1 cellular context compared by ENCODE assay signal in the genomic region with DNA sequence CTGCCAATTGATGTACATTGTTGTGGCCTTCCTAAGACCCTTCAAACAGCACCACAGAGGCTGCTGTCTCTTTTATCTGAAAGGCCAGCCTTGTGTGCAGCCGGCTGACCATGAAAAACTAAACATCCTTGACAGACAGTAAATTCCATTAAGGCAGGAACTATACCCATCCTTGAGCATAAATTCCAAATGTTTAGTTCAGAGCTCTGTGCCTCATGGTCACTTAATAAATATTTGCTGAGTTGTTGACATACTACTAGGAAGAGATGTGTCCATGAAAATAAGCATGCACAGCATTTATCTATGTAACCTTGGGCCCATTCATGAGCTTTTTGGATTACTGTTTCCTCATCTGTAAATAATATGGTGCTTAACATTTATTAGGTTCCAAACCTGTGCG.
TF ChIP-seq lines count a peak whose summit lies in the region.

No MANE protein-coding gene starts in this region.

TF ChIP-seq in K562, 482 proteins besides CTCF, POLR2A, EP300 and RAD21 (continued from another document):
- no peak for TF ChIP-seq ZNF121 (CRISPR knock-in tag; conservative IDR thresholded peaks at IDR 0.05)
- no peak for TF ChIP-seq CHD4 (IDR thresholded peaks at IDR 0.05; ENCODE audit: insufficient read depth, insufficient replicate concordance, low read depth, low read length, poor library complexity, severe bottlenecking)
- no peak for TF ChIP-seq BRF1 (IDR thresholded peaks at IDR 0.05; ENCODE audit: borderline replicate concordance, extremely low read depth, insufficient read length)
- no peak for TF ChIP-seq MIER1 (IDR thresholded peaks at IDR 0.05; ENCODE audit: low read depth)
- no peak for TF ChIP-seq PHF20 (IDR thresholded peaks at IDR 0.05; ENCODE audit: partially characterized antibody)
- no peak for TF ChIP-seq SMARCE1 (IDR thresholded peaks at IDR 0.05)
- no peak for TF ChIP-seq RFX5 (IDR thresholded peaks at IDR 0.05; ENCODE audit: low read depth, low read length)
- no peak for TF ChIP-seq ZNF77 (CRISPR knock-in tag; IDR thresholded peaks at IDR 0.05)
- TF ChIP-seq, protein P1, sequence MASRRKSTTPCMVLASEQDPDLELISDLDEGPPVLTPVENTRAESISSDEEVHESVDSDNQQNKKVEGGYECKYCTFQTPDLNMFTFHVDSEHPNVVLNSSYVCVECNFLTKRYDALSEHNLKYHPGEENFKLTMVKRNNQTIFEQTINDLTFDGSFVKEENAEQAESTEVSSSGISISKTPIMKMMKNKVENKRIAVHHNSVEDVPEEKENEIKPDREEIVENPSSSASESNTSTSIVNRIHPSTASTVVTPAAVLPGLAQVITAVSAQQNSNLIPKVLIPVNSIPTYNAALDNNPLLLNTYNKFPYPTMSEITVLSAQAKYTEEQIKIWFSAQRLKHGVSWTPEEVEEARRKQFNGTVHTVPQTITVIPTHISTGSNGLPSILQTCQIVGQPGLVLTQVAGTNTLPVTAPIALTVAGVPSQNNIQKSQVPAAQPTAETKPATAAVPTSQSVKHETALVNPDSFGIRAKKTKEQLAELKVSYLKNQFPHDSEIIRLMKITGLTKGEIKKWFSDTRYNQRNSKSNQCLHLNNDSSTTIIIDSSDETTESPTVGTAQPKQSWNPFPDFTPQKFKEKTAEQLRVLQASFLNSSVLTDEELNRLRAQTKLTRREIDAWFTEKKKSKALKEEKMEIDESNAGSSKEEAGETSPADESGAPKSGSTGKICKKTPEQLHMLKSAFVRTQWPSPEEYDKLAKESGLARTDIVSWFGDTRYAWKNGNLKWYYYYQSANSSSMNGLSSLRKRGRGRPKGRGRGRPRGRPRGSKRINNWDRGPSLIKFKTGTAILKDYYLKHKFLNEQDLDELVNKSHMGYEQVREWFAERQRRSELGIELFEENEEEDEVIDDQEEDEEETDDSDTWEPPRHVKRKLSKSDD (conservative IDR thresholded peaks at IDR 0.05; ENCODE audit: low read length): no peak
- no peak for TF ChIP-seq CREM (IDR thresholded peaks at IDR 0.05; ENCODE audit: low read depth)
- TF ChIP-seq, protein P2, sequence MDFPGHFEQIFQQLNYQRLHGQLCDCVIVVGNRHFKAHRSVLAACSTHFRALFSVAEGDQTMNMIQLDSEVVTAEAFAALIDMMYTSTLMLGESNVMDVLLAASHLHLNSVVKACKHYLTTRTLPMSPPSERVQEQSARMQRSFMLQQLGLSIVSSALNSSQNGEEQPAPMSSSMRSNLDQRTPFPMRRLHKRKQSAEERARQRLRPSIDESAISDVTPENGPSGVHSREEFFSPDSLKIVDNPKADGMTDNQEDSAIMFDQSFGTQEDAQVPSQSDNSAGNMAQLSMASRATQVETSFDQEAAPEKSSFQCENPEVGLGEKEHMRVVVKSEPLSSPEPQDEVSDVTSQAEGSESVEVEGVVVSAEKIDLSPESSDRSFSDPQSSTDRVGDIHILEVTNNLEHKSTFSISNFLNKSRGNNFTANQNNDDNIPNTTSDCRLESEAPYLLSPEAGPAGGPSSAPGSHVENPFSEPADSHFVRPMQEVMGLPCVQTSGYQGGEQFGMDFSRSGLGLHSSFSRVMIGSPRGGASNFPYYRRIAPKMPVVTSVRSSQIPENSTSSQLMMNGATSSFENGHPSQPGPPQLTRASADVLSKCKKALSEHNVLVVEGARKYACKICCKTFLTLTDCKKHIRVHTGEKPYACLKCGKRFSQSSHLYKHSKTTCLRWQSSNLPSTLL (IDR thresholded peaks at IDR 0.05): no peak
- TF ChIP-seq CBX2 (IDR thresholded peaks at IDR 0.05; ENCODE audit: insufficient read depth, low read length, poor library complexity, severe bottlenecking): no peak
